In genomic region chr22:50456026-50456425, GRCh38 we compare ENCODE assay signal across 22 cellular contexts. TPM values are rescaled to one million over a fixed set of nuclear protein-coding genes. Genes with fewer than 3 reads are reported as not detected.
"Had no signal": no experiment of that assay in that cellular context is flagged by ENCODE, and none has a peak within 500 bp of the region (broad histone marks: within the 10 kb centered on the region; RNA-seq: fewer than 3 reads in every experiment).

No MANE protein-coding gene starts in this region.

- H3K9me3 ChIP-seq: SJSA1 had no signal

- H3K4me3 Mint-ChIP-seq: IgD-negative memory B cell had no signal

- H3K27me3 Mint-ChIP-seq: IgD-negative memory B cell had no signal

- H3K9me3 Mint-ChIP-seq: IgD-negative memory B cell had no signal

- DNase-seq: Kasumi-1, MM.1S, NCI-H1092 treated with DMSO at 0.1 percent for 48 hours, NCI-H1436, NCI-H187, NCI-H2029, NCI-H2081 treated with DMSO at 0.1 percent for 48 hours, NCI-H2171, NCI-H226, NCI-H446, NCI-H510A, NCI-H524 treated with DMSO at 0.1 percent for 48 hours, NCI-H69, NCI-H774, Right ventricle myocardium superior, RPMI8226, SIG-M5 had no signal

RNA-seq across cellular contexts. Expression of gene ADM2, which starts 25.3 kb away (rescaled TPM):
- total RNA-seq: Right ventricle myocardium superior had no signal

RNA-seq across cellular contexts. Expression of gene MIOX, which starts 30.6 kb away (rescaled TPM):
- total RNA-seq: HT1080, K562, M059J, Right ventricle myocardium superior, SJSA1 had no signal
